ENCODE assay signal across 19 cellular contexts in the genomic region with DNA sequence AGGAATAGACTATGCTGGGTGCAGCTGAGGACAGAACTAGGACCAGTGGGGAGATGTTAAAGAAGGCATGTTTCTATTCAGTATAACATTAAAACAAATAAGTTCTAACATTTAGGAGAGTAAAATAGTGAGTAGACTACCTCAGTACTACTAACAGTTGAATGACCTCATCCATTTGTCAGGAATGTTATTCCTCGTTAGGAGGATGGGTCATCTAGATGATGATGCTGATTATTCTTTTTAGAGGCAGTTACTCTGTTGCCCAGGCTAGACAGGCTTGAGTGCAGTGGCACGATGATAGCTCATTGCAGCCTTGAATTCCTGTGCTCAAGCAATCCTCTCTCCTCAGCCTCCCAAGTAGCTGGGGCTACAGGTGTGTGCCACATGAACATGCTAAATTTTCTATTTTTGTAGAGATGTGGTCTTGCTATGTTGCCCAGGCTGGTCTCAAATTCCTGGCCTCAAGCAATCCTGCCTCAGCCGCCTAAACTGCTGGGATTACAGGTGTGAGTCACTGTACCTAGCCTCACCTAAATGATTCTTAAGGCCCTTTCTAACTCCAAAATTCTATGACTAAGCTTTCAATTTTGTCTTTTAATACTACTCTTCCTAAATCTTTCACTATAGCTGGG.
"Had no signal": no experiment of that assay in that cellular context is flagged by ENCODE, and none has a peak within 500 bp of the region (broad histone marks: within the 10 kb centered on the region; RNA-seq: fewer than 3 reads in every experiment).

No MANE protein-coding gene starts in this region.

- H3K9me3 Mint-ChIP-seq: activated T-cell treated with anti-CD3 and anti-CD28 coated beads, Interleukin-2, amount 50 U/mL, for 24 hours; stimulated activated naive CD8-positive, alpha-beta T cell treated with anti-CD3 and anti-CD28 coated beads, Interleukin-15, Interleukin-2, amounts not matched to agents 100 ng/mL and 50 ng/mL, for 24 hours; T-helper 2 cell treated with Interferon-gamma antibody and Interleukin-4, amounts not matched to agents 5 μg/mL and 100 μg/mL, for 36 hours had no signal

- FAIRE-seq: bronchial epithelial cell, endothelial cell of umbilical vein, keratinocyte had no signal

- H3K27me3 ChIP-seq: ascending aorta, tibial nerve had no signal

- H3K36me3 ChIP-seq: ascending aorta, tibial nerve had no signal

- H3K27me3 Mint-ChIP-seq: activated CD4-positive, alpha-beta T cell treated with anti-CD3 and anti-CD28 coated beads, Interleukin-2, amount 10 ng/mL, durations not matched to agents 7 days and 5 days; activated T-cell treated with anti-CD3 and anti-CD28 coated beads, Interleukin-2, amount 50 U/mL, for 24 hours; progenitor cell of endocrine pancreas; stimulated activated naive CD8-positive, alpha-beta T cell treated with anti-CD3 and anti-CD28 coated beads, Interleukin-15, Interleukin-2, amounts not matched to agents 100 ng/mL and 50 ng/mL, for 24 hours had no signal

- H3K4me3 Mint-ChIP-seq: activated CD4-positive, alpha-beta T cell treated with anti-CD3 and anti-CD28 coated beads, Interleukin-2, amount 10 ng/mL, durations not matched to agents 7 days and 5 days; activated CD8-positive, alpha-beta T cell treated with anti-CD3 and anti-CD28 coated beads, Interleukin-2, amount 10 ng/mL, durations not matched to agents 7 days and 5 days; activated naive CD4-positive, alpha-beta T cell treated with anti-CD3 and anti-CD28 coated beads for 36 hours; activated T-cell treated with anti-CD3 and anti-CD28 coated beads, Interleukin-2, amount 50 U/mL, for 24 hours; neural crest cell; stimulated activated naive CD8-positive, alpha-beta T cell treated with anti-CD3 and anti-CD28 coated beads, Interleukin-15, Interleukin-2, amounts not matched to agents 100 ng/mL and 50 ng/mL, for 24 hours; T-helper 2 cell treated with Interferon-gamma antibody and Interleukin-4, amounts not matched to agents 5 μg/mL and 100 μg/mL, for 36 hours had no signal

- H3K4me1 ChIP-seq: ascending aorta had no signal

- H3K27ac Mint-ChIP-seq: activated CD4-positive, alpha-beta T cell treated with anti-CD3 and anti-CD28 coated beads, Interleukin-2, amount 10 ng/mL, durations not matched to agents 7 days and 5 days; activated CD8-positive, alpha-beta T cell treated with anti-CD3 and anti-CD28 coated beads, Interleukin-2, amount 10 ng/mL, durations not matched to agents 7 days and 5 days; activated naive CD4-positive, alpha-beta T cell treated with anti-CD3 and anti-CD28 coated beads for 36 hours; activated T-cell treated with anti-CD3 and anti-CD28 coated beads, Interleukin-2, amount 50 U/mL, for 24 hours; activated T-helper 2 cell treated with anti-CD3 and anti-CD28 coated beads, Interferon-gamma antibody, Interleukin-2, Interleukin-4, amounts not matched to agents 10 μg/mL and 5 μg/mL and 100 μg/mL, durations not matched to agents 14 hours and 24 hours and 36 hours; progenitor cell of endocrine pancreas; stimulated activated naive CD8-positive, alpha-beta T cell treated with anti-CD3 and anti-CD28 coated beads, Interleukin-15, Interleukin-2, amounts not matched to agents 100 ng/mL and 50 ng/mL, for 24 hours; T-helper 2 cell treated with Interferon-gamma antibody and Interleukin-4, amounts not matched to agents 5 μg/mL and 100 μg/mL, for 36 hours had no signal

- H3K4me1 Mint-ChIP-seq: neural crest cell had no signal

- H3K9me3 ChIP-seq: ascending aorta, tibial nerve had no signal

- DNase-seq: activated CD4-positive, alpha-beta T cell treated with anti-CD3 and anti-CD28 coated beads, Interleukin-2, amount 10 ng/mL, durations not matched to agents 7 days and 5 days; activated CD8-positive, alpha-beta T cell treated with anti-CD3 and anti-CD28 coated beads, Interleukin-2, amount 10 ng/mL, durations not matched to agents 7 days and 5 days; activated naive CD4-positive, alpha-beta T cell treated with anti-CD3 and anti-CD28 coated beads for 36 hours; activated T-cell treated with anti-CD3 and anti-CD28 coated beads, Interleukin-2, amount 50 U/mL, for 24 hours; cerebellar nuclear complex; effector CD4-positive, alpha-beta T cell; hypothalamus; stimulated activated CD4-positive, alpha-beta T cell treated with anti-CD3 and anti-CD28 coated beads, Interleukin-12 subunit alpha, Interleukin-12 subunit beta, amount 100 ng/mL, for 4 hours had no signal

- H3K27ac ChIP-seq: ascending aorta, tibial nerve had no signal

- H3K4me3 ChIP-seq: ascending aorta, lung, tibial nerve had no signal
